8 cellular contexts compared by ENCODE assay signal in genomic region chr17:79400989-79401703, GRCh38.
DNase-seq lines count a peak whose midpoint lies in the region; ATAC-seq and TF ChIP-seq lines count a peak whose summit lies in the region.

No MANE protein-coding gene starts in this region.

- H3K9me3 Mint-ChIP-seq in activated CD4-positive, alpha-beta memory T cell treated with anti-CD3 and anti-CD28 coated beads for 36 hours = no peaks in the 10 kb centered on the region

- ATAC-seq in lower lobe of right lung = peak; percentile 87 to 93
- ATAC-seq in HG03469 (IDR thresholded peaks at IDR 0.05; ENCODE audit: unreplicated experiment) = no peak

- peaks cover 38% of the 10 kb centered on the region for H3K27me3 Mint-ChIP-seq in activated CD4-positive, alpha-beta memory T cell treated with anti-CD3 and anti-CD28 coated beads for 36 hours

- no peak overlapping the region for H3K27ac ChIP-seq in BLaER1 treated with 17β-estradiol and CSF1 and Interleukin-3, amounts not matched to agents 10 nM and 100 nM
- peak overlapping the region in 14 of 59 donors; percentile 1 to 93 (median 25) for H3K27ac ChIP-seq in dorsolateral prefrontal cortex
- H3K27ac ChIP-seq in lower lobe of right lung = no peak overlapping the region

- no peaks in the 10 kb centered on the region for H3K36me3 ChIP-seq in BLaER1 treated with 17β-estradiol and CSF1 and Interleukin-3, amounts not matched to agents 10 nM and 100 nM
- H3K36me3 ChIP-seq in lower lobe of right lung = no peaks in the 10 kb centered on the region

- peak overlapping the region; percentile 34 for H3K27ac Mint-ChIP-seq in activated CD4-positive, alpha-beta memory T cell treated with anti-CD3 and anti-CD28 coated beads for 36 hours

- H3K4me1 ChIP-seq in BLaER1 treated with 17β-estradiol and CSF1 and Interleukin-3, amounts not matched to agents 10 nM and 100 nM = peaks cover 4 to 56% (median 35%) of the 10 kb centered on the region in 10 experiments; a peak in 18 of 20 replicates
- H3K4me1 ChIP-seq in lower lobe of right lung = no peaks in the 10 kb centered on the region

- peak; percentile 10 for DNase-seq in HFF-Myc (ENCODE audit: extremely low read depth, low read depth)
- peak; percentile 23 to 59 for DNase-seq in NCI-H526 (lab: John Stamatoyannopoulos, UW)
- peak; percentile 82 for DNase-seq in activated CD4-positive, alpha-beta memory T cell treated with anti-CD3 and anti-CD28 coated beads for 36 hours
- peak; percentile 56 to 87 (median 72) for DNase-seq in dorsolateral prefrontal cortex
- DNase-seq in lower lobe of right lung = peak; percentile 77
- DNase-seq in stimulated activated CD8-positive, alpha-beta memory T cell treated with anti-CD3 and anti-CD28 coated beads, Interleukin-12 subunit alpha, Interleukin-12 subunit beta, amount 100 ng/mL, for 1 hour (ENCODE audit: low read depth) = peak; percentile 48

- peak overlapping the region in 5 of 10 experiments; percentile 24 to 45 (median 30); a peak in 5 of 20 replicates for H3K4me3 ChIP-seq in BLaER1 treated with 17β-estradiol and CSF1 and Interleukin-3, amounts not matched to agents 10 nM and 100 nM
- no peak overlapping the region for H3K4me3 ChIP-seq in HFF-Myc (replicated peaks; ENCODE audit: low read depth, low read length)
- peak overlapping the region in 56 of 59 donors; percentile 11 to 58 (median 40) for H3K4me3 ChIP-seq in dorsolateral prefrontal cortex
- peak overlapping the region; percentile 18 for H3K4me3 ChIP-seq in lower lobe of right lung

- no peaks in the 10 kb centered on the region for H3K36me3 Mint-ChIP-seq in activated CD4-positive, alpha-beta memory T cell treated with anti-CD3 and anti-CD28 coated beads for 36 hours

- peaks cover 0 to 35% (median 0%) of the 10 kb centered on the region in 11 experiments; a peak in 5 of 22 replicates for H4K20me1 ChIP-seq in BLaER1 treated with 17β-estradiol and CSF1 and Interleukin-3, amounts not matched to agents 10 nM and 100 nM

- POLR2A ChIA-PET in activated CD4-positive, alpha-beta memory T cell treated with anti-CD3 and anti-CD28 coated beads for 36 hours (lab: Charles Lee) = interaction anchor here (1.1 kb wide), 1 partner anchor 20 kb away, joined by 3 read pairs; no protein-coding TSS in a partner anchor

- H3K9ac ChIP-seq in BLaER1 treated with 17β-estradiol and CSF1 and Interleukin-3, amounts not matched to agents 10 nM and 100 nM = 0 out of 22 replicates have a peak overlapping the region, but pooled peaks of 4 of the 11 experiments have one; percentile 21 to 43 (median 34)

- CTCF ChIA-PET in activated CD4-positive, alpha-beta memory T cell treated with anti-CD3 and anti-CD28 coated beads for 36 hours (lab: Charles Lee) = interaction anchor here (0.5 to 7.8 kb wide), 19 partner anchors 9 to 616 kb away, joined by 3 to 103 read pairs (median 3); no protein-coding TSS in a partner anchor

- peak overlapping the region; percentile 56 for H3K4me3 Mint-ChIP-seq in activated CD4-positive, alpha-beta memory T cell treated with anti-CD3 and anti-CD28 coated beads for 36 hours

- H3K9me3 ChIP-seq in BLaER1 treated with 17β-estradiol and CSF1 and Interleukin-3, amounts not matched to agents 10 nM and 100 nM (replicated peaks in 1 of 11) = peaks cover 0 to 6% (median 4%) of the 10 kb centered on the region in 11 experiments; a peak in 11 of 22 replicates
- no peaks in the 10 kb centered on the region for H3K9me3 ChIP-seq in lower lobe of right lung

- intact Hi-C loops in activated CD4-positive, alpha-beta memory T cell treated with anti-CD3 and anti-CD28 coated beads for 36 hours (cut with micrococcal nuclease) = loop anchor here (5.0 kb wide), 1 partner anchor 306 kb away; no protein-coding TSS in a partner anchor
- intact Hi-C loops in dorsolateral prefrontal cortex (cut with DNase I) (no loop called here), lower lobe of right lung (cut with DNase I) (no loop called here)

- H3K27me3 ChIP-seq in BLaER1 treated with 17β-estradiol and CSF1 and Interleukin-3, amounts not matched to agents 10 nM and 100 nM = peaks cover 32 to 59% (median 46%) of the 10 kb centered on the region in 11 experiments
- peaks cover 0 to 40% (median 0%) of the 10 kb centered on the region in 45 donors for H3K27me3 ChIP-seq in dorsolateral prefrontal cortex
- peaks cover 74% of the 10 kb centered on the region for H3K27me3 ChIP-seq in lower lobe of right lung (ENCODE audit: low read depth)

- H3K4me1 Mint-ChIP-seq in activated CD4-positive, alpha-beta memory T cell treated with anti-CD3 and anti-CD28 coated beads for 36 hours (ENCODE audit: low read depth) = peaks cover 12% of the 10 kb centered on the region

- peak; percentile 95 for TF ChIP-seq CTCF in HFF-Myc (IDR thresholded peaks at IDR 0.05; ENCODE audit: low read depth, low read length, missing control alignments)
- peak; percentile 66 to 90 (median 82) for TF ChIP-seq CTCF in dorsolateral prefrontal cortex (IDR thresholded peaks at IDR 0.05 in 54 of 56, conservative IDR thresholded peaks at IDR 0.05 in 2 of 56; ENCODE audit: low read depth in 1 of 56, partially characterized antibody in 56 of 56)
- TF ChIP-seq CTCF in lower lobe of right lung (IDR thresholded peaks at IDR 0.05) = peak; percentile 79

- H3K4me2 ChIP-seq in BLaER1 treated with 17β-estradiol and CSF1 and Interleukin-3, amounts not matched to agents 10 nM and 100 nM = peak overlapping the region; percentile 71 to 87 (median 84)

Comparison
In these comparisons a context has a peak if more than half of its experiments do, and no peak if none do; other contexts are left out.
1. DNase-seq: peak in every context shown above with its lines; median percentile 82 in activated CD4-positive, alpha-beta memory T cell treated with anti-CD3 and anti-CD28 coated beads for 36 hours; 77 in lower lobe of right lung; 72 in dorsolateral prefrontal cortex; 48 in stimulated activated CD8-positive, alpha-beta memory T cell treated with anti-CD3 and anti-CD28 coated beads, Interleukin-12 subunit alpha, Interleukin-12 subunit beta, amount 100 ng/mL, for 1 hour; 41 in NCI-H526; 10 in HFF-Myc.